In the genomic region with DNA sequence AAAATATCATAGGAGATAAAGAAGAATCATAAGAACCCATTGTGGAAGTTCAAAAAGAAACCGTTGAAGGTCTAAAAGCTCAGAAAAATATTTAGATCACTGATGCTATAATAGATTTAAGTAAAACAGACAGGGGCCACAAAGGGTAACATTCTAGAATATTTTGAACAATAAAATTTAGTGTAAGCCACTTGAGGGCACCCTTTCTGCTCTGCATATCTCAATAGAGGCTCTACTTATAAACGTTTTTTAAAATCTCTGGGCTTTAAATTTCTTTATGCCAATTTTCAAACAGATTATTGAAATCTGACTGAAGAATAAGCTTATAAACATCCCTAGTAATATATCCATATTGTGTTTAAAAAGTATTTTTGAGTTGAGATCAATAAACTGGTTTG, we compare ENCODE assay signal across 14 cellular contexts. TPM values are rescaled to one million over a fixed set of nuclear protein-coding genes. Genes with fewer than 3 reads are reported as not detected.
A peak's percentile ranks its signal among the peaks of the same experiment; 100 is the strongest.
DNase-seq lines count a peak whose midpoint lies in the region; ATAC-seq, FAIRE-seq and TF ChIP-seq lines count a peak whose summit lies in the region.
"Had no signal": no experiment of that assay in that cellular context is flagged by ENCODE, and none has a peak within 500 bp of the region (broad histone marks: within the 10 kb centered on the region; RNA-seq: fewer than 3 reads in every experiment).

No MANE protein-coding gene starts in this region.

- TF ChIP-seq RAD21 in liver (IDR thresholded peaks at IDR 0.05), result peak; percentile 47 to 51
- no peak for TF ChIP-seq RAD21 in HepG2 (CRISPR knock-in tag; IDR thresholded peaks at IDR 0.05)

- H4K20me1 ChIP-seq in HepG2 (ENCODE audit: insufficient read depth, low read length), result no peaks in the 10 kb centered on the region

- H3K27me3 ChIP-seq in liver (ENCODE audit: control insufficient read depth in 4 of 4, insufficient read depth in 4 of 4, low read length in 3 of 4) (no peaks in the 10 kb centered on the region), HepG2 (ENCODE audit: control insufficient read depth in 1 of 2, insufficient read depth in 2 of 2, low read length in 2 of 2) (peaks cover 2 to 50% of the 10 kb centered on the region in 2 experiments; a peak in 4 of 5 replicates), Panc1 (ENCODE audit: control insufficient read depth, insufficient read depth, low read length) (peaks cover 2% of the 10 kb centered on the region), transverse colon (peaks cover 5% of the 10 kb centered on the region)

- H3K4me3 ChIP-seq in liver (ENCODE audit: low read depth in 1 of 3, low read length in 3 of 3) (no peak overlapping the region), HepG2 (replicated peaks in 1 of 3; ENCODE audit: insufficient read depth in 1 of 3, low read depth in 2 of 3, low read length in 3 of 3) (no peak overlapping the region), Panc1 (ENCODE audit: low read depth in 2 of 2, low read length in 2 of 2) (no peak overlapping the region), cardiac fibroblast (replicated peaks in 1 of 2; ENCODE audit: low read depth in 2 of 2, low read length in 2 of 2) (no peak overlapping the region), transverse colon (no peak overlapping the region)
- H3K4me3 ChIP-seq: spleen had no signal

- H3K9me3 ChIP-seq in liver (ENCODE audit: control insufficient read depth in 4 of 4, low read length in 3 of 4) (no peaks in the 10 kb centered on the region), HepG2 (ENCODE audit: low read length) (no peaks in the 10 kb centered on the region), Panc1 (ENCODE audit: control insufficient read depth, insufficient read depth, low read depth, low read length) (no peaks in the 10 kb centered on the region), transverse colon (no peaks in the 10 kb centered on the region)
- H3K9me3 ChIP-seq: spleen had no signal

- CTCF ChIA-PET in HepG2 (lab: Yijun Ruan, JAX; ENCODE audit: low intra/inter-chr PET ratio, low total read pairs) (no interaction called here), Panc1 (lab: Charles Lee) (no interaction called here)

- H2AFZ ChIP-seq in HepG2 (ENCODE audit: low read length), result no peak overlapping the region

- TF ChIP-seq EP300 in HepG2 (IDR thresholded peaks at IDR 0.05; ENCODE audit: low read depth in 2 of 2, low read length in 2 of 2), result no peak
- no peak for TF ChIP-seq EP300 in HepG2 (CRISPR knock-in tag; IDR thresholded peaks at IDR 0.05; ENCODE audit: borderline replicate concordance)
- TF ChIP-seq EP300 in transverse colon (IDR thresholded peaks at IDR 0.05; ENCODE audit: low read depth), result no peak

- in situ Hi-C loops in HepG2 (cut with HindIII; ENCODE audit: extremely low pct_ligation_motif_present, low pct_unique_long_range_greater_than_20kb), result loop anchor here (5.0 kb wide), 2 partner anchors 104 to 189 kb away; a partner anchor contains a TSS
- in situ Hi-C loops in Panc1 (cut with HindIII; ENCODE audit: low pct_unique_long_range_greater_than_20kb, low sequenced_read_pairs), result no loop called here
- in situ Hi-C loops in transverse colon (cut with MboI; ENCODE audit: low pct_ligation_motif_present in 1 of 4, low pct_unique_long_range_greater_than_20kb in 1 of 4, low sequenced_read_pairs in 3 of 4), result loop anchor here in 3 of 4 donors (10.0 kb wide), 4 partner anchors 91 to 191 kb away; a partner anchor contains a TSS

- H3K4me1 ChIP-seq in liver (ENCODE audit: control insufficient read depth in 4 of 4, insufficient read depth in 4 of 4, low read length in 3 of 4) (peaks cover 0 to 9% (median 5%) of the 10 kb centered on the region in 4 donors), HepG2 (ENCODE audit: insufficient read depth, low read length) (peaks cover 7% of the 10 kb centered on the region), Panc1 (ENCODE audit: control insufficient read depth, insufficient read depth, low read length) (peaks cover 3% of the 10 kb centered on the region; the same call in 1 of the 2 replicates), transverse colon (peaks cover 0 to 14% (median 5%) of the 10 kb centered on the region in 4 donors)

- DNase-seq in HepG2 (ENCODE audit: low spot score) (no peak), Panc1 (ENCODE audit: low read depth, low spot score) (no peak), cardiac fibroblast (ENCODE audit: low read depth in 2 of 2) (peak; percentile 59 to 63), transverse colon (no peak)
- no peak for DNase-seq in activated T-cell treated with anti-CD3 and anti-CD28 coated beads, Interleukin-2, amount 50 U/mL, for 48 hours
- DNase-seq: glutamatergic neuron, H9, NCI-H2107, spleen had no signal

- no peak overlapping the region for H3K9ac ChIP-seq in liver (ENCODE audit: low read depth in 1 of 2, low read length in 2 of 2)
- no peak overlapping the region for H3K9ac ChIP-seq in HepG2 (ENCODE audit: insufficient read depth, low read depth, low read length)
- H3K9ac ChIP-seq: KMS-11 had no signal

- H3K27ac ChIP-seq in liver (ENCODE audit: low read depth in 1 of 2, low read length in 2 of 2) (no peak overlapping the region), HepG2 (ENCODE audit: extremely low read length, insufficient read depth, low read length) (no peak overlapping the region), Panc1 (ENCODE audit: low read length) (no peak overlapping the region), transverse colon (no peak overlapping the region)
- H3K27ac ChIP-seq: KMS-11 had no signal

- no peak for FAIRE-seq in HepG2 (lab: Jason Lieb, UNC)

- ATAC-seq in HepG2 (no peak), Panc1 (no peak), HG03469 (IDR thresholded peaks at IDR 0.05; ENCODE audit: unreplicated experiment) (no peak), HG03045 (IDR thresholded peaks at IDR 0.05; ENCODE audit: unreplicated experiment) (no peak)

- H3K79me2 ChIP-seq in HepG2 (ENCODE audit: insufficient read depth, low read length), result no peaks in the 10 kb centered on the region

- WGBS in liver, result 42% methylated on average over 2 of the region's 2 CpGs
- under 1% methylated on average over 2 of the region's 2 CpGs for WGBS in HepG2 (ENCODE audit: low lambda C conversion rate)
- 37 to 55% methylated on average over 2 of the region's 2 CpGs for WGBS in transverse colon (ENCODE audit: low coverage in 1 of 2), 2 donors

- intact Hi-C loops in HepG2 (cut with micrococcal nuclease; ENCODE audit: unreplicated experiment) (loop anchor here (5.0 kb wide), 1 partner anchor 189 kb away; no protein-coding TSS in a partner anchor), Panc1 (cut with micrococcal nuclease; ENCODE audit: unreplicated experiment) (loop anchor here (5.0 kb wide), 1 partner anchor 104 kb away; a partner anchor contains a TSS), transverse colon (cut with DNase I; ENCODE audit: low total_unique reads) (no loop called here)

- TF ChIP-seq CTCF in liver (IDR thresholded peaks at IDR 0.05; ENCODE audit: low read depth, low read length, missing input control), result no peak
- TF ChIP-seq CTCF in HepG2 (CRISPR knock-in tag; IDR thresholded peaks at IDR 0.05), result no peak
- TF ChIP-seq CTCF in Panc1 (IDR thresholded peaks at IDR 0.05), result peak; percentile 39; the same call in 1 of the 2 replicates
- peak; percentile 23 for TF ChIP-seq CTCF in cardiac fibroblast (IDR thresholded peaks at IDR 0.05; ENCODE audit: low read depth, low read length)
- TF ChIP-seq CTCF in transverse colon (IDR thresholded peaks at IDR 0.05), result no peak

- no peak for TF ChIP-seq POLR2A in HepG2 (IDR thresholded peaks at IDR 0.05; ENCODE audit: insufficient read depth in 1 of 2, low read depth in 2 of 2, low read length in 2 of 2)
- TF ChIP-seq POLR2A in transverse colon (IDR thresholded peaks at IDR 0.05), result no peak

- POLR2A ChIA-PET in HepG2 (lab: Yijun Ruan, JAX), result no interaction called here
- POLR2A ChIA-PET in Panc1 (lab: Charles Lee), result no interaction called here

- H3K36me3 ChIP-seq in liver (ENCODE audit: control insufficient read depth in 4 of 4, insufficient read depth in 3 of 4, low read depth in 1 of 4, low read length in 3 of 4) (no peaks in the 10 kb centered on the region), HepG2 (replicated peaks in 1 of 2; ENCODE audit: control insufficient read depth in 1 of 2, insufficient read depth in 2 of 2, low read length in 2 of 2) (no peaks in the 10 kb centered on the region), Panc1 (ENCODE audit: control insufficient read depth, insufficient read depth, low read length) (no peaks in the 10 kb centered on the region), transverse colon (no peaks in the 10 kb centered on the region)
- H3K36me3 ChIP-seq: spleen had no signal

- BruUV-seq in HepG2 (replicated peaks; lab: Mats Ljungman, UMichigan) (no TSS peak), Panc1 (replicated peaks; lab: Mats Ljungman, UMichigan) (no TSS peak)

- H3K4me2 ChIP-seq in HepG2 (ENCODE audit: low read depth, low read length), result no peak overlapping the region
- H3K4me2 ChIP-seq: KMS-11 had no signal

RNA-seq across cellular contexts. Expression of a gene that starts 57.6 kb away (rescaled TPM):
- 1 to 10 TPM in 1 of 2 donors, under 1 TPM in 1; 0.75 to 6.2 TPM for total RNA-seq in liver
- polyA plus RNA-seq in liver, result 1 to 10 TPM; 1.3 to 5.2 TPM
- 0.02 and 0.06 TPM in 2 replicates for total RNA-seq in HepG2 (2016; rRNA removed; fragmentation: Illumina TruSeq; extraction: Trizol)
- not detected in 2 replicates for total RNA-seq in HepG2 (2016; cell fraction: cytosol; rRNA removed; fragmentation: Illumina TruSeq; extraction: Trizol; ENCODE audit: low read depth)
- not detected in 2 replicates for total RNA-seq in HepG2 (2016; cell fraction: insoluble cytoplasmic fraction; rRNA removed; fragmentation: Illumina TruSeq; extraction: Trizol)
- total RNA-seq in HepG2 (2016; cell fraction: membrane; rRNA removed; fragmentation: Illumina TruSeq; extraction: Trizol), result not detected in 2 replicates
- total RNA-seq in HepG2 (2016; cell fraction: nucleus; rRNA removed; fragmentation: Illumina TruSeq; extraction: Trizol), result not detected in 2 replicates
- 0.03 and 0.04 TPM in 2 replicates for polyA plus RNA-seq in HepG2 (2011; rRNA removed)
- 0.03 TPM in 1 of 2 replicates, not detected in the other for polyA plus RNA-seq in HepG2 (2011; cell fraction: cytosol; rRNA removed)
- 0.07 TPM in 1 of 2 replicates, not detected in the other for polyA plus RNA-seq in HepG2 (2011; cell fraction: nucleus; rRNA removed)
- not detected in 2 replicates for polyA plus RNA-seq in HepG2 (2012)
- 0.09 TPM in 1 of 2 replicates, not detected in the other for polyA plus RNA-seq in HepG2 (2016; cell fraction: cytosol; fragmentation: Illumina TruSeq; extraction: Trizol; ENCODE audit: low read depth)
- not detected in 2 replicates for polyA plus RNA-seq in HepG2 (2016; cell fraction: insoluble cytoplasmic fraction; fragmentation: Illumina TruSeq; extraction: Trizol; ENCODE audit: low read depth)
- polyA plus RNA-seq in HepG2 (2016; cell fraction: membrane; fragmentation: Illumina TruSeq; extraction: Trizol; ENCODE audit: low read depth), result not detected in 2 replicates
- polyA plus RNA-seq in HepG2 (2016; cell fraction: nucleus; fragmentation: Illumina TruSeq; extraction: Trizol; ENCODE audit: insufficient read depth, low read depth), result not detected in 2 replicates
- 0.72 TPM in 1 of 2 replicates, not detected in the other for polyA minus RNA-seq in HepG2 (2011; rRNA and poly(A)+ RNA removed; ENCODE audit: low replicate concordance)
- polyA minus RNA-seq in HepG2 (2011; cell fraction: cytosol; rRNA and poly(A)+ RNA removed), result not detected in 2 replicates
- polyA minus RNA-seq in HepG2 (2011; cell fraction: nucleus; rRNA and poly(A)+ RNA removed), result 0.12 and 0.13 TPM in 2 replicates
- total RNA-seq in Panc1 (2021; ENCODE audit: unreplicated experiment), result 0.15 TPM
- 0.08 TPM for polyA plus RNA-seq in Panc1 (2012; ENCODE audit: insufficient read length)
- 10 to 100 TPM in 2 of 4 donors, 1 to 10 TPM in 1, under 1 TPM in 1; 0.40 to 57.2 (median 11.7) TPM for total RNA-seq in transverse colon
- total RNA-seq: H9, neural crest cell had no signal

Comparison
In these comparisons a context has a peak if more than half of its experiments do, and no peak if none do; other contexts are left out.
1. CTCF ChIP-seq: peak in Panc1 (single experiment) and cardiac fibroblast (single experiment); none in liver (single experiment), HepG2 (single experiment) and transverse colon (0 of 5).
2. DNase-seq: peak in cardiac fibroblast (2 of 2); none in HepG2 (single experiment), Panc1 (single experiment), transverse colon (single experiment) and activated T-cell treated with anti-CD3 and anti-CD28 coated beads, Interleukin-2, amount 50 U/mL, for 48 hours (0 of 2).